ENCODE assay signal across 35 cellular contexts in the genomic region with DNA sequence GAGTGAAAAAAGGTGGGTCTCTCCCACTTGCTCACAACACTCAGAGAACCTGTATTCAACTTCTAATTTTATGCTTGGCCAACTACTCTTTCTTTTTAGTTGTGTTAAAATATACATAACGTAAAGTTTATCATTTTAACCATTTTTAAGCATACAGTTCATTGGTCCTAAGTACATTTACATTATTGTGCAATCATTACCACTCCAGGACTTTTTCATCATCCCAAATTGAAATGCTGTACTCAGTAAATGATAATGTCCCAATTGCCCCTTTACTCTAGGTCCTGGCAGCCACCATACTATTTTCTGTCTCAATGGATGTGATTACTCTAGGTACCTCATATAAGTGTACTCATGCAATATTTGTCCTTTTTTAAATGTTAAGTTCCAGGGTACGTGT.
"Had no signal": no experiment of that assay in that cellular context is flagged by ENCODE, and none has a peak within 500 bp of the region (broad histone marks: within the 10 kb centered on the region; RNA-seq: fewer than 3 reads in every experiment).

No MANE protein-coding gene starts in this region.

- H3K4me1 ChIP-seq: ascending aorta had no signal

- H3K36me3 ChIP-seq: ascending aorta, cardiac muscle cell had no signal

- H3K27me3 Mint-ChIP-seq: activated naive CD4-positive, alpha-beta T cell treated with anti-CD3 and anti-CD28 coated beads, Interleukin-2, amount 10 ng/mL, durations not matched to agents 7 days and 5 days; activated naive CD4-positive, alpha-beta T cell treated with anti-CD3 and anti-CD28 coated beads, Interleukin-2, amount 50 U/mL, for 24 hours; activated naive CD8-positive, alpha-beta T cell treated with anti-CD3 and anti-CD28 coated beads, Interleukin-2, amount 50 U/mL, for 24 hours had no signal

- DNase-seq: activated B cell treated with CpG ODN at 0.5 μM for 24 hours; activated CD4-positive, alpha-beta memory T cell treated with anti-CD3 and anti-CD28 coated beads for 36 hours; activated CD4-positive, alpha-beta T cell treated with anti-CD3 and anti-CD28 coated beads for 4 hours; activated CD4-positive, alpha-beta T cell treated with anti-CD3 and anti-CD28 coated beads, Interleukin-2, amount 10 ng/mL, durations not matched to agents 24 days and 14 days; activated CD4-positive, alpha-beta T cell treated with anti-CD3 and anti-CD28 coated beads, Interleukin-2, amount 50 U/mL, for 1 hour; activated CD4-positive, alpha-beta T cell treated with anti-CD3 and anti-CD28 coated beads, Interleukin-2, amount 50 U/mL, for 4 hours; activated CD4-positive, CD25-positive, alpha-beta regulatory T cell treated with anti-CD3 and anti-CD28 coated beads, Interleukin-2, amount 50 U/mL, for 72 hours; activated CD8-positive, alpha-beta memory T cell treated with anti-CD3 and anti-CD28 coated beads for 24 hours; activated CD8-positive, alpha-beta memory T cell treated with anti-CD3 and anti-CD28 coated beads, Interleukin-2, amount 10 ng/mL, durations not matched to agents 7 days and 5 days; activated CD8-positive, alpha-beta memory T cell treated with anti-CD3 and anti-CD28 coated beads, Interleukin-2, amount 50 U/mL, for 48 hours; activated CD8-positive, alpha-beta T cell treated with anti-CD3 and anti-CD28 coated beads, Interleukin-2, amount 10 ng/mL, durations not matched to agents 7 days and 5 days; activated effector memory CD4-positive, alpha-beta T cell treated with Interleukin-2 at 50 U/mL for 16 hours; activated gamma-delta T cell; activated naive CD4-positive, alpha-beta T cell treated with anti-CD3 and anti-CD28 coated beads, Interleukin-2, amount 10 ng/mL, durations not matched to agents 7 days and 5 days; activated naive CD4-positive, alpha-beta T cell treated with Interleukin-2 at 50 U/mL for 16 hours; activated naive CD8-positive, alpha-beta T cell treated with anti-CD3 and anti-CD28 coated beads, Interleukin-2, amount 10 ng/mL, durations not matched to agents 7 days and 5 days; activated naive CD8-positive, alpha-beta T cell treated with anti-CD3 and anti-CD28 coated beads, Interleukin-2, amount 50 U/mL, for 24 hours; activated T-cell treated with anti-CD3 and anti-CD28 coated beads, Interleukin-2, amount 50 U/mL, for 24 hours; activated T-cell treated with anti-CD3 and anti-CD28 coated beads, Interleukin-2, amount 50 U/mL, for 48 hours; caudate nucleus; cerebellar nuclear complex; T-helper 2 cell; T-helper 9 cell had no signal

- H3K27ac ChIP-seq: ascending aorta, cardiac muscle cell, VCaP had no signal

- H3K9me3 ChIP-seq: ascending aorta had no signal

- ATAC-seq: activated CD8-positive, alpha-beta memory T cell treated with anti-CD3 and anti-CD28 coated beads, Interleukin-2, amount 10 ng/mL, durations not matched to agents 7 days and 5 days; activated CD8-positive, alpha-beta T cell treated with anti-CD3 and anti-CD28 coated beads, Interleukin-2, amount 10 ng/mL, durations not matched to agents 7 days and 5 days; activated naive CD8-positive, alpha-beta T cell treated with anti-CD3 and anti-CD28 coated beads, Interleukin-2, amount 50 U/mL, for 24 hours had no signal

- H3K4me3 Mint-ChIP-seq: activated B cell treated with CpG ODN at 0.5 μM for 24 hours; activated CD4-positive, alpha-beta memory T cell treated with anti-CD3 and anti-CD28 coated beads for 36 hours; activated CD4-positive, alpha-beta T cell treated with anti-CD3 and anti-CD28 coated beads, Interleukin-2, amount 10 ng/mL, durations not matched to agents 24 days and 14 days; activated CD8-positive, alpha-beta memory T cell treated with anti-CD3 and anti-CD28 coated beads, Interleukin-2, amount 10 ng/mL, durations not matched to agents 7 days and 5 days; activated CD8-positive, alpha-beta T cell treated with anti-CD3 and anti-CD28 coated beads, Interleukin-2, amount 10 ng/mL, durations not matched to agents 7 days and 5 days; activated naive CD4-positive, alpha-beta T cell treated with anti-CD3 and anti-CD28 coated beads, Interleukin-2, amount 10 ng/mL, durations not matched to agents 7 days and 5 days; activated naive CD4-positive, alpha-beta T cell treated with anti-CD3 and anti-CD28 coated beads, Interleukin-2, amount 50 U/mL, for 24 hours; activated naive CD8-positive, alpha-beta T cell; activated naive CD8-positive, alpha-beta T cell treated with anti-CD3 and anti-CD28 coated beads, Interleukin-2, amount 10 ng/mL, durations not matched to agents 7 days and 5 days; activated naive CD8-positive, alpha-beta T cell treated with anti-CD3 and anti-CD28 coated beads, Interleukin-2, amount 50 U/mL, for 24 hours; activated T-cell treated with anti-CD3 and anti-CD28 coated beads, Interleukin-2, amount 50 U/mL, for 24 hours; central memory CD8-positive, alpha-beta T cell; T-helper 1 cell treated with Interleukin-12 subunit alpha and Interleukin-12 subunit beta and Interleukin-4 antibody, amounts not matched to agents 30 μg/mL and 1 μg/mL, for 36 hours; T-helper 2 cell treated with Interferon-gamma antibody and Interleukin-4, amounts not matched to agents 5 μg/mL and 100 μg/mL, for 36 hours had no signal

- H3K4me1 Mint-ChIP-seq: activated B cell treated with CpG ODN at 0.5 μM for 24 hours; activated CD4-positive, alpha-beta T cell treated with anti-CD3 and anti-CD28 coated beads, Interleukin-2, amount 10 ng/mL, durations not matched to agents 24 days and 14 days; activated CD8-positive, alpha-beta memory T cell treated with anti-CD3 and anti-CD28 coated beads, Interleukin-2, amount 10 ng/mL, durations not matched to agents 7 days and 5 days; activated naive CD4-positive, alpha-beta T cell treated with anti-CD3 and anti-CD28 coated beads, Interleukin-2, amount 10 ng/mL, durations not matched to agents 7 days and 5 days; activated naive CD4-positive, alpha-beta T cell treated with anti-CD3 and anti-CD28 coated beads, Interleukin-2, amount 50 U/mL, for 24 hours; activated naive CD8-positive, alpha-beta T cell treated with anti-CD3 and anti-CD28 coated beads, Interleukin-2, amount 10 ng/mL, durations not matched to agents 7 days and 5 days; activated naive CD8-positive, alpha-beta T cell treated with anti-CD3 and anti-CD28 coated beads, Interleukin-2, amount 50 U/mL, for 24 hours; central memory CD8-positive, alpha-beta T cell had no signal

- H3K27me3 ChIP-seq: ascending aorta, cardiac muscle cell had no signal

- H3K4me3 ChIP-seq: ascending aorta, cardiac muscle cell had no signal

- FAIRE-seq: bronchial epithelial cell, TTC549 had no signal

- H3K36me3 Mint-ChIP-seq: activated CD4-positive, alpha-beta memory T cell treated with anti-CD3 and anti-CD28 coated beads for 36 hours; activated CD8-positive, alpha-beta memory T cell treated with anti-CD3 and anti-CD28 coated beads, Interleukin-2, amount 10 ng/mL, durations not matched to agents 7 days and 5 days; activated naive CD4-positive, alpha-beta T cell treated with anti-CD3 and anti-CD28 coated beads, Interleukin-2, amount 10 ng/mL, durations not matched to agents 7 days and 5 days; activated naive CD4-positive, alpha-beta T cell treated with anti-CD3 and anti-CD28 coated beads, Interleukin-2, amount 50 U/mL, for 24 hours; activated naive CD8-positive, alpha-beta T cell; activated naive CD8-positive, alpha-beta T cell treated with anti-CD3 and anti-CD28 coated beads, Interleukin-2, amount 10 ng/mL, durations not matched to agents 7 days and 5 days; brain had no signal

- H3K27ac Mint-ChIP-seq: activated B cell treated with CpG ODN at 0.5 μM for 24 hours; activated CD4-positive, alpha-beta memory T cell treated with anti-CD3 and anti-CD28 coated beads for 36 hours; activated CD4-positive, alpha-beta T cell treated with anti-CD3 and anti-CD28 coated beads, Interleukin-2, amount 10 ng/mL, durations not matched to agents 24 days and 14 days; activated CD8-positive, alpha-beta memory T cell treated with anti-CD3 and anti-CD28 coated beads, Interleukin-2, amount 10 ng/mL, durations not matched to agents 7 days and 5 days; activated CD8-positive, alpha-beta T cell treated with anti-CD3 and anti-CD28 coated beads, Interleukin-2, amount 10 ng/mL, durations not matched to agents 7 days and 5 days; activated naive CD4-positive, alpha-beta T cell treated with anti-CD3 and anti-CD28 coated beads, Interleukin-2, amount 10 ng/mL, durations not matched to agents 7 days and 5 days; activated naive CD4-positive, alpha-beta T cell treated with anti-CD3 and anti-CD28 coated beads, Interleukin-2, amount 50 U/mL, for 24 hours; activated naive CD8-positive, alpha-beta T cell; activated naive CD8-positive, alpha-beta T cell treated with anti-CD3 and anti-CD28 coated beads, Interleukin-2, amount 10 ng/mL, durations not matched to agents 7 days and 5 days; activated naive CD8-positive, alpha-beta T cell treated with anti-CD3 and anti-CD28 coated beads, Interleukin-2, amount 50 U/mL, for 24 hours; activated T-cell treated with anti-CD3 and anti-CD28 coated beads, Interleukin-2, amount 50 U/mL, for 24 hours; activated T-helper 2 cell treated with anti-CD3 and anti-CD28 coated beads, Interferon-gamma antibody, Interleukin-2, Interleukin-4, amounts not matched to agents 10 μg/mL and 5 μg/mL and 100 μg/mL, durations not matched to agents 14 hours and 24 hours and 36 hours; T-helper 1 cell treated with Interleukin-12 subunit alpha and Interleukin-12 subunit beta and Interleukin-4 antibody, amounts not matched to agents 30 μg/mL and 1 μg/mL, for 36 hours; T-helper 2 cell treated with Interferon-gamma antibody and Interleukin-4, amounts not matched to agents 5 μg/mL and 100 μg/mL, for 36 hours had no signal

- H3K9me3 Mint-ChIP-seq: activated naive CD4-positive, alpha-beta T cell treated with anti-CD3 and anti-CD28 coated beads, Interleukin-2, amount 50 U/mL, for 24 hours; activated T-cell treated with anti-CD3 and anti-CD28 coated beads, Interleukin-2, amount 50 U/mL, for 24 hours; activated T-helper 2 cell treated with anti-CD3 and anti-CD28 coated beads, Interferon-gamma antibody, Interleukin-2, Interleukin-4, amounts not matched to agents 10 μg/mL and 5 μg/mL and 100 μg/mL, durations not matched to agents 14 hours and 24 hours and 36 hours; central memory CD8-positive, alpha-beta T cell; T-helper 1 cell treated with Interleukin-12 subunit alpha and Interleukin-12 subunit beta and Interleukin-4 antibody, amounts not matched to agents 30 μg/mL and 1 μg/mL, for 36 hours; T-helper 2 cell treated with Interferon-gamma antibody and Interleukin-4, amounts not matched to agents 5 μg/mL and 100 μg/mL, for 36 hours had no signal
